In the genomic region with DNA sequence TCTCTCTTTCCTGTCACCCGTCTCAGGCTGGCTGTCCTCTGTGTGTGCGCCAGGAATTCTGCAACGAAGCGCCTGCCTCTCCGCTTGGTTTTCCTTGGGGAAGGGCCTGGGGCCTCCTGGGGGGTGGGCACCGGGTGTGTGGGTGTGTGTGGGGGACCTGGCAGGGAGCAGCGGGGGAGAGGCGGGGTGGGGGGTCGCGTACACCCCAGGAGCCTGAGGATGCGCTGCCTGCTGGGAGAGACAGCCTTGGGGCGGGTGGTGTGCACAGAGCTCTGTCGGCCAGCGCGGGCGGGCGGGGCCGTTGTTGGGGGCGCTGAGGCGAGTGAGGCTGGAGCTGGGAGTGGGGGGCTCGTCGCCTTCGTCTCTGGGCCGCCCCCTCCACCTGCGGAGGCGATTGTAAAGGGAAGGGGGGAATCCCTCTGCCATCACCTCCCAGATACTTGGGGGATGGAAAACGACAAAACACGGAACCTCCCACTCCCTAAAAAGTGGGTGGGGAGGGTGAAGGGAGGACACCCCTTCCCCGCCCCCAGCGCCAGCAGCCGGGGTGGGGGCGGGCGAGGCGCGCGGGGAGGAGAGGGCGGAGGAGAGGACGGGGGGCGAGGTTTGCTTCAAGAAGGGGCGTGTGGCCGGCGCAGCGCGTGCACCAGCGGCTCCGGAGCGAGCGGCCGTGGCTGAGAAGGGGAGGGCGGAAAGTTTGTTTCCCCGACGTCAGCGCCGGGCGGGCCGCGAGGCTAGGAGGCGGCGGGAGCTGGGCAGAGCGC, we compare ENCODE assay signal across 8 cellular contexts. TPM values are rescaled to one million over a fixed set of nuclear protein-coding genes. Genes with fewer than 3 reads are reported as not detected.
DNase-seq lines count a peak whose midpoint lies in the region; ATAC-seq, FAIRE-seq and TF ChIP-seq lines count a peak whose summit lies in the region.

Gene PRRX2 (plus strand): TSS at position 640 of the 764 bp plus-strand sequence. CDS start 221 bp downstream, outside the sequence.

- no peaks in the 10 kb centered on the region for H3K4me1 Mint-ChIP-seq in astrocyte (ENCODE audit: low read depth, unreplicated experiment)
- H3K4me1 Mint-ChIP-seq in stimulated activated memory B cell treated with anti-CD40 and anti-IgM and Interleukin-4, amounts not matched to agents 10 μg/mL and 1 μg/mL and 100 μg/mL, for 72 hours, result peaks cover 9% of the 10 kb centered on the region

- H3K4me2 ChIP-seq in astrocyte (ENCODE audit: low read length) (peak within 1 kb of the TSS; percentile 73), keratinocyte (ENCODE audit: control insufficient read depth, extremely low read depth, insufficient read depth, low read depth, low read length) (peak within 1 kb of the TSS; percentile 5)

- no peak within 1 kb of the TSS for H3K27ac ChIP-seq in astrocyte (ENCODE audit: low read depth, low read length)
- H3K27ac ChIP-seq in keratinocyte (ENCODE audit: control insufficient read depth, insufficient read depth, low read length), result no peak within 1 kb of the TSS

- H2AFZ ChIP-seq in astrocyte (ENCODE audit: low read depth, low read length) (no peak within 1 kb of the TSS), keratinocyte (ENCODE audit: control insufficient read depth, low read length) (no peak within 1 kb of the TSS)

- peak within 1 kb of the TSS; percentile 67 for H3K4me3 Mint-ChIP-seq in astrocyte (ENCODE audit: unreplicated experiment)
- H3K4me3 Mint-ChIP-seq in stimulated activated memory B cell treated with anti-CD40 and anti-IgM and Interleukin-4, amounts not matched to agents 10 μg/mL and 1 μg/mL and 100 μg/mL, for 72 hours, result peak within 1 kb of the TSS; percentile 77

- no peaks in the 10 kb centered on the region for H3K36me3 Mint-ChIP-seq in astrocyte (ENCODE audit: low read depth, unreplicated experiment)
- H3K36me3 Mint-ChIP-seq in stimulated activated memory B cell treated with anti-CD40 and anti-IgM and Interleukin-4, amounts not matched to agents 10 μg/mL and 1 μg/mL and 100 μg/mL, for 72 hours, result no peaks in the 10 kb centered on the region

- no peak for FAIRE-seq in astrocyte (lab: Jason Lieb, UNC)
- FAIRE-seq in keratinocyte (lab: Jason Lieb, UNC), result no peak

- H3K9me1 ChIP-seq in keratinocyte (ENCODE audit: control insufficient read depth, extremely low read depth, insufficient read depth, low read length), result no peaks in the 10 kb centered on the region

- peaks cover 3% of the 10 kb centered on the region for H4K20me1 ChIP-seq in astrocyte (ENCODE audit: insufficient read depth, low read length)
- H4K20me1 ChIP-seq in keratinocyte (ENCODE audit: control insufficient read depth, extremely low read depth, insufficient read depth, low read length), result no peaks in the 10 kb centered on the region

- H3K79me2 ChIP-seq in astrocyte (ENCODE audit: insufficient read depth, low read length) (no peaks in the 10 kb centered on the region), keratinocyte (ENCODE audit: control insufficient read depth, insufficient read depth, low read length) (no peaks in the 10 kb centered on the region)

- no peak within 1 kb of the TSS for H3K27ac Mint-ChIP-seq in astrocyte (ENCODE audit: unreplicated experiment)
- peak within 1 kb of the TSS; percentile 50 for H3K27ac Mint-ChIP-seq in stimulated activated memory B cell treated with anti-CD40 and anti-IgM and Interleukin-4, amounts not matched to agents 10 μg/mL and 1 μg/mL and 100 μg/mL, for 72 hours

- H3K36me3 ChIP-seq in MG63, result no peaks in the 10 kb centered on the region; the same call in 1 of the 2 replicates
- no peaks in the 10 kb centered on the region for H3K36me3 ChIP-seq in astrocyte (ENCODE audit: insufficient read depth, low read length)
- H3K36me3 ChIP-seq in keratinocyte (ENCODE audit: control insufficient read depth in 2 of 2, extremely low read depth in 1 of 2, insufficient read depth in 2 of 2, low read length in 2 of 2), result no peaks in the 10 kb centered on the region

- DNase-seq in AG08395 (ENCODE audit: low spot score) (peak; percentile 87), MG63 (peak; percentile 69), astrocyte (ENCODE audit: low read depth) (peak; percentile 36), keratinocyte (ENCODE audit: low read depth, low spot score) (no peak), NCI-H2081 treated with DMSO at 0.1 percent for 48 hours (lab: John Stamatoyannopoulos, UW) (no peak), HK-2 (ENCODE audit: unreplicated experiment) (no peak)

- H3K9ac ChIP-seq in astrocyte (ENCODE audit: low read length) (no peak within 1 kb of the TSS), keratinocyte (ENCODE audit: control insufficient read depth, extremely low read depth, insufficient read depth, low read length) (no peak within 1 kb of the TSS)

- no peaks in the 10 kb centered on the region for H3K27me3 ChIP-seq in MG63
- peaks cover 19% of the 10 kb centered on the region for H3K27me3 ChIP-seq in astrocyte (ENCODE audit: insufficient read depth, low read length)
- H3K27me3 ChIP-seq in keratinocyte (ENCODE audit: control insufficient read depth, extremely low read depth, insufficient read depth, low read length), result peaks cover 41% of the 10 kb centered on the region

- H3K4me3 ChIP-seq in MG63, result peak within 1 kb of the TSS; percentile 60
- peak within 1 kb of the TSS; percentile 28 for H3K4me3 ChIP-seq in astrocyte (ENCODE audit: insufficient read depth, low read depth, low read length)
- H3K4me3 ChIP-seq in keratinocyte (ENCODE audit: control insufficient read depth in 2 of 3, extremely low read depth in 1 of 3, insufficient read depth in 2 of 3, low read depth in 1 of 3, low read length in 3 of 3), result no peak within 1 kb of the TSS

- peak; percentile 57 for ATAC-seq in stimulated activated memory B cell treated with anti-CD40 and anti-IgM and Interleukin-4, amounts not matched to agents 10 μg/mL and 1 μg/mL and 100 μg/mL, for 72 hours
- no peak for ATAC-seq in GM19397 (IDR thresholded peaks at IDR 0.05; ENCODE audit: unreplicated experiment)

- dilution Hi-C loops in keratinocyte (cut with MboI; ENCODE audit: extremely low pct_ligation_motif_present, low sequenced_read_pairs), result no loop called here

- peaks cover 10% of the 10 kb centered on the region for H3K4me1 ChIP-seq in astrocyte (ENCODE audit: insufficient read depth, low read length)
- H3K4me1 ChIP-seq in keratinocyte (ENCODE audit: control insufficient read depth, extremely low read depth, insufficient read depth, low read length), result no peaks in the 10 kb centered on the region

- H3K27me3 Mint-ChIP-seq in astrocyte (ENCODE audit: low read depth, unreplicated experiment), result peaks cover 33% of the 10 kb centered on the region
- peaks cover 54% of the 10 kb centered on the region for H3K27me3 Mint-ChIP-seq in stimulated activated memory B cell treated with anti-CD40 and anti-IgM and Interleukin-4, amounts not matched to agents 10 μg/mL and 1 μg/mL and 100 μg/mL, for 72 hours

- no peaks in the 10 kb centered on the region for H3K9me3 ChIP-seq in MG63
- H3K9me3 ChIP-seq in astrocyte (ENCODE audit: insufficient read depth, low read depth, low read length), result no peaks in the 10 kb centered on the region
- no peaks in the 10 kb centered on the region for H3K9me3 ChIP-seq in keratinocyte (ENCODE audit: control insufficient read depth, low read depth, low read length)

- TF ChIP-seq CTCF in astrocyte (IDR thresholded peaks at IDR 0.05; ENCODE audit: insufficient read depth, low read depth, low read length) (no peak), keratinocyte (optimal IDR thresholded peaks at IDR 0.05 in 1 of 3, IDR thresholded peaks at IDR 0.05 in 1 of 3, conservative IDR thresholded peaks at IDR 0.05 in 1 of 3; ENCODE audit: extremely low read depth in 1 of 3, insufficient read depth in 2 of 3, low read length in 3 of 3) (no peak)

- H3K9me3 Mint-ChIP-seq in astrocyte (ENCODE audit: unreplicated experiment), result no peaks in the 10 kb centered on the region
- no peaks in the 10 kb centered on the region for H3K9me3 Mint-ChIP-seq in stimulated activated memory B cell treated with anti-CD40 and anti-IgM and Interleukin-4, amounts not matched to agents 10 μg/mL and 1 μg/mL and 100 μg/mL, for 72 hours

RNA-seq across cellular contexts. Expression of gene PRRX2, which starts in this region (rescaled TPM):
- total RNA-seq in MG63 (2014; rRNA removed; shearing (Covaris generic); ENCODE audit: low replicate concordance), result 20.1 and 38.4 TPM in 2 replicates
- total RNA-seq in astrocyte, result not detected in 2 replicates
- 0.06 to 0.19 TPM in 2 of 3 replicates, not detected in the other for polyA plus RNA-seq in keratinocyte
- not detected for polyA plus RNA-seq in keratinocyte (2011; ENCODE audit: low read depth)
- polyA plus RNA-seq in keratinocyte (2011; cell fraction: cytosol; rRNA removed), result 0.05 and 0.14 TPM in 2 replicates
- not detected in 2 replicates for polyA plus RNA-seq in keratinocyte (2011; cell fraction: nucleus; rRNA removed)
- not detected in 2 replicates for polyA plus RNA-seq in keratinocyte (2012; ENCODE audit: low replicate concordance)
- not detected in 3 replicates for polyA minus RNA-seq in keratinocyte
- not detected for polyA minus RNA-seq in keratinocyte (2011; cell fraction: cytosol; rRNA and poly(A)+ RNA removed)
- polyA minus RNA-seq in keratinocyte (2011; cell fraction: nucleus; rRNA and poly(A)+ RNA removed), result not detected in 2 replicates

Comparison
In these comparisons a context has a peak if more than half of its experiments do, and no peak if none do; other contexts are left out.
1. RNA of gene PRRX2 (total RNA-seq): 20.1 to 38.4 TPM in MG63; not detected in astrocyte; every median in the first group is over 10 times any median in the second.
2. Peak in DNase-seq, H3K4me3 ChIP-seq and H3K4me2 ChIP-seq in astrocyte; RNA of the gene not detected or under 1 TPM.
3. DNase-seq: peak in AG08395 (single experiment) and MG63 (single experiment); none in keratinocyte (single experiment), NCI-H2081 treated with DMSO at 0.1 percent for 48 hours (single experiment) and HK-2 (single experiment).